In genomic region chr5:28398185-28398584, GRCh38 we compare ENCODE assay signal across 24 cellular contexts.
DNase-seq lines count a peak whose midpoint lies in the region; ATAC-seq and TF ChIP-seq lines count a peak whose summit lies in the region.
"Had no signal": no experiment of that assay in that cellular context is flagged by ENCODE, and none has a peak within 500 bp of the region (broad histone marks: within the 10 kb centered on the region; RNA-seq: fewer than 3 reads in every experiment).

No MANE protein-coding gene starts in this region.

- H3K27me3 Mint-ChIP-seq in nephron (ENCODE audit: low read depth) (no peaks in the 10 kb centered on the region), type B pancreatic cell (no peaks in the 10 kb centered on the region)
- H3K27me3 Mint-ChIP-seq in stimulated activated naive CD8-positive, alpha-beta T cell treated with anti-CD3 and anti-CD28 coated beads, Interleukin-15, amount 100 ng/mL, for 72 hours: no peaks in the 10 kb centered on the region
- H3K27me3 Mint-ChIP-seq: activated naive CD8-positive, alpha-beta T cell treated with anti-CD3 and anti-CD28 coated beads, Interleukin-2, amount 10 ng/mL, durations not matched to agents 7 days and 5 days; central memory CD8-positive, alpha-beta T cell had no signal

- peak; percentile 77 for DNase-seq in RPMI8226
- no peak for DNase-seq in epithelial cell of prostate (ENCODE audit: low read depth, low spot score)
- DNase-seq in type B pancreatic cell (ENCODE audit: extremely low spot score, unreplicated experiment): no peak
- DNase-seq in stimulated activated naive CD8-positive, alpha-beta T cell treated with anti-CD3 and anti-CD28 coated beads, Interleukin-15, amount 100 ng/mL, for 72 hours: no peak
- DNase-seq in activated CD4-positive, alpha-beta T cell treated with anti-CD3 and anti-CD28 coated beads for 48 hours: no peak
- DNase-seq in coronary artery (ENCODE audit: low spot score): no peak
- DNase-seq: activated effector memory CD4-positive, alpha-beta T cell treated with Interleukin-2 at 50 U/mL for 16 hours; activated naive CD8-positive, alpha-beta T cell treated with anti-CD3 and anti-CD28 coated beads, Interleukin-2, amount 10 ng/mL, durations not matched to agents 7 days and 5 days; activated T-cell treated with anti-CD3 and anti-CD28 coated beads for 4 hours; COR-L47; GDM1; NCI-H1105 treated with DMSO at 0.1 percent for 48 hours; NCI-H2227 treated with DMSO at 0.1 percent for 48 hours; NCI-H748 treated with DMSO at 0.1 percent for 48 hours; stimulated activated CD8-positive, alpha-beta memory T cell treated with anti-CD3 and anti-CD28 coated beads, Interleukin-4, amount 100 ng/mL, for 48 hours; stomach; transverse colon had no signal

- TF ChIP-seq CTCF in nephron (IDR thresholded peaks at IDR 0.05; ENCODE audit: unreplicated experiment in 3 of 3): no peak
- no peak for TF ChIP-seq CTCF in type B pancreatic cell (conservative IDR thresholded peaks at IDR 0.05)
- TF ChIP-seq CTCF in coronary artery (IDR thresholded peaks at IDR 0.05): no peak

- H3K4me1 Mint-ChIP-seq in nephron (peaks cover 34% of the 10 kb centered on the region), type B pancreatic cell (ENCODE audit: unreplicated experiment) (peaks cover 14% of the 10 kb centered on the region)
- H3K4me1 Mint-ChIP-seq in stimulated activated naive CD8-positive, alpha-beta T cell treated with anti-CD3 and anti-CD28 coated beads, Interleukin-15, amount 100 ng/mL, for 72 hours: no peaks in the 10 kb centered on the region
- H3K4me1 Mint-ChIP-seq: activated naive CD8-positive, alpha-beta T cell treated with anti-CD3 and anti-CD28 coated beads, Interleukin-2, amount 10 ng/mL, durations not matched to agents 7 days and 5 days; central memory CD8-positive, alpha-beta T cell had no signal

- H3K36me3 Mint-ChIP-seq in nephron (ENCODE audit: low read depth) (no peaks in the 10 kb centered on the region), type B pancreatic cell (peaks cover 4% of the 10 kb centered on the region)
- H3K36me3 Mint-ChIP-seq: activated naive CD8-positive, alpha-beta T cell treated with anti-CD3 and anti-CD28 coated beads, Interleukin-2, amount 10 ng/mL, durations not matched to agents 7 days and 5 days had no signal

- peak overlapping the region; percentile 38 for H3K27ac ChIP-seq in epithelial cell of prostate
- H3K27ac ChIP-seq in coronary artery: no peak overlapping the region
- H3K27ac ChIP-seq: BLaER1 treated with 17β-estradiol and CSF1 and Interleukin-3, amounts not matched to agents 10 nM and 100 nM; neutrophil; stomach; transverse colon had no signal

- ATAC-seq in stimulated activated naive CD8-positive, alpha-beta T cell treated with anti-CD3 and anti-CD28 coated beads, Interleukin-15, amount 100 ng/mL, for 72 hours: no peak
- ATAC-seq: activated CD4-positive, CD25-positive, alpha-beta regulatory T cell treated with anti-CD3 and anti-CD28 coated beads, Interleukin-2, amount 50 U/mL, for 24 hours; K562 had no signal

- H3K4me3 ChIP-seq in coronary artery: no peak overlapping the region
- H3K4me3 ChIP-seq: BLaER1 treated with 17β-estradiol and CSF1 and Interleukin-3, amounts not matched to agents 10 nM and 100 nM; K562; stomach; transverse colon had no signal

- H3K27ac Mint-ChIP-seq in nephron: peak overlapping the region; percentile 91 to 95 (median 95)
- peak overlapping the region; percentile 99 for H3K27ac Mint-ChIP-seq in type B pancreatic cell
- no peak overlapping the region for H3K27ac Mint-ChIP-seq in stimulated activated naive CD8-positive, alpha-beta T cell treated with anti-CD3 and anti-CD28 coated beads, Interleukin-15, amount 100 ng/mL, for 72 hours
- H3K27ac Mint-ChIP-seq: activated naive CD8-positive, alpha-beta T cell treated with anti-CD3 and anti-CD28 coated beads, Interleukin-2, amount 10 ng/mL, durations not matched to agents 7 days and 5 days; T-helper 1 cell treated with Interleukin-12 subunit alpha and Interleukin-12 subunit beta and Interleukin-4 antibody, amounts not matched to agents 30 μg/mL and 1 μg/mL, for 36 hours had no signal

- H3K4me3 Mint-ChIP-seq in nephron (peak overlapping the region in 2 of 3 experiments; percentile 3 to 47), type B pancreatic cell (peak overlapping the region; percentile 80)
- H3K4me3 Mint-ChIP-seq in stimulated activated naive CD8-positive, alpha-beta T cell treated with anti-CD3 and anti-CD28 coated beads, Interleukin-15, amount 100 ng/mL, for 72 hours: no peak overlapping the region
- H3K4me3 Mint-ChIP-seq: activated naive CD8-positive, alpha-beta T cell treated with anti-CD3 and anti-CD28 coated beads, Interleukin-2, amount 10 ng/mL, durations not matched to agents 7 days and 5 days; central memory CD8-positive, alpha-beta T cell; T-helper 1 cell treated with Interleukin-12 subunit alpha and Interleukin-12 subunit beta and Interleukin-4 antibody, amounts not matched to agents 30 μg/mL and 1 μg/mL, for 36 hours had no signal

- H3K9me3 Mint-ChIP-seq in nephron: no peaks in the 10 kb centered on the region
- peaks cover 4% of the 10 kb centered on the region for H3K9me3 Mint-ChIP-seq in type B pancreatic cell
- peaks cover 11 to 19% of the 10 kb centered on the region in 2 donors for H3K9me3 Mint-ChIP-seq in stimulated activated naive CD8-positive, alpha-beta T cell treated with anti-CD3 and anti-CD28 coated beads, Interleukin-15, amount 100 ng/mL, for 72 hours

Comparison
In these comparisons a context has a peak if more than half of its experiments do, and no peak if none do; other contexts are left out.
1. H3K27ac Mint-ChIP-seq: peak in nephron (3 of 3) and type B pancreatic cell (single experiment); none in stimulated activated naive CD8-positive, alpha-beta T cell treated with anti-CD3 and anti-CD28 coated beads, Interleukin-15, amount 100 ng/mL, for 72 hours (0 of 2).
2. H3K4me3 Mint-ChIP-seq: peak in nephron (2 of 3) and type B pancreatic cell (single experiment); none in stimulated activated naive CD8-positive, alpha-beta T cell treated with anti-CD3 and anti-CD28 coated beads, Interleukin-15, amount 100 ng/mL, for 72 hours (0 of 2).